Comparison of ENCODE assay signal across 9 cellular contexts in the genomic region with DNA sequence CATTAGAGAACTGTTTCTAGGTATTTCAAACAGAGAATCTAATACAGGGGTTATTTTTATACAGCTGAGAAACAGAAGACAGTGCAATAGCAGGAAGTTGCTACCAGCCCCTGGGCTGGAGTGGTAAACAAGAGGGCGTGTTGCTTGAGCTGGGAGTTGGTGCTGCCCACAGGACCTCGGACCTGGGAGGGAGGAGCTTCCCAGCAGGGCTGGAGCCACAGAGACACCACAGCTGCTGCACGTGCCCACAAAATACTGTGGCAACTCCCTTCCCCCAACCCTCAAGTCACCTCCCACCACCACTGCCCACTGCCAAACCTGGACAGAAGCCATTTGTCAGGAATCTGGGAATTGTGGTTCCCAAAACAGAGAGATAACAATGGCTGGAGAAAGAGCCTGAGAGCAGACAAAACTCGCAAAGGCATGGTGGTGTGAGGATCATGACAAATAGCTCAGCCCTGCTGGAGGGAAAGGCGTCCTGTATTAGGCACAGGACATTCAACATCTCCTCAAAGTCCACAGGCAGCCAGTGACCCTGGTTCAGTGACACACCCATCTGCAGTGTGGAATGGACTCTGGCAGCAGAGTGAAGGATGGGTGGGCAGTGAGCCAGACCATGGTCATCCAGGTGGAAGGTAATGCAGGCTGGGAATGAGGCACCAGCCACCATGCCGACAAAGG. TPM values are rescaled to one million over a fixed set of nuclear protein-coding genes. Genes with fewer than 3 reads are reported as not detected.
DNase-seq lines count a peak whose midpoint lies in the region; ATAC-seq and TF ChIP-seq lines count a peak whose summit lies in the region.
"Had no signal": no experiment of that assay in that cellular context is flagged by ENCODE, and none has a peak within 500 bp of the region (broad histone marks: within the 10 kb centered on the region; RNA-seq: fewer than 3 reads in every experiment).

No MANE protein-coding gene starts in this region.

- H3K27me3 ChIP-seq in GM23248 (replicated peaks; ENCODE audit: insufficient read depth) (no peaks in the 10 kb centered on the region), mesenchymal stem cell (ENCODE audit: control insufficient read depth in 1 of 2, insufficient read depth in 1 of 2, low read length in 2 of 2) (no peaks in the 10 kb centered on the region), brain microvascular endothelial cell (replicated peaks) (no peaks in the 10 kb centered on the region)

- H3K27ac ChIP-seq in GM23248 (no peak overlapping the region), mesenchymal stem cell (ENCODE audit: low read length, poor library complexity, severe bottlenecking) (no peak overlapping the region), brain microvascular endothelial cell (no peak overlapping the region)
- H3K27ac ChIP-seq: thoracic aorta had no signal

- H3K4me1 Mint-ChIP-seq in T-helper 1 cell treated with Interleukin-12 subunit alpha and Interleukin-12 subunit beta and Interleukin-4 antibody, amounts not matched to agents 30 μg/mL and 1 μg/mL, for 36 hours (ENCODE audit: low read depth) = peaks cover 43% of the 10 kb centered on the region

- no peak overlapping the region for H2BK120ac ChIP-seq in mesenchymal stem cell (ENCODE audit: low read depth, low read length)

- no peaks in the 10 kb centered on the region for H3K36me3 ChIP-seq in GM23248 (ENCODE audit: low read depth)
- H3K36me3 ChIP-seq in mesenchymal stem cell (ENCODE audit: control insufficient read depth in 1 of 2, insufficient read depth in 2 of 2, low read depth in 1 of 2, low read length in 2 of 2) = no peaks in the 10 kb centered on the region
- no peaks in the 10 kb centered on the region for H3K36me3 ChIP-seq in brain microvascular endothelial cell (replicated peaks)
- H3K36me3 ChIP-seq: thoracic aorta had no signal

- no peaks in the 10 kb centered on the region for H3F3A ChIP-seq in GM23248 (ENCODE audit: insufficient read depth)

- H2BK15ac ChIP-seq in mesenchymal stem cell (ENCODE audit: low read depth, poor library complexity, severe bottlenecking) = no peak overlapping the region

- ATAC-seq in HG03175 (IDR thresholded peaks at IDR 0.05; ENCODE audit: unreplicated experiment) = no peak

- CTCF ChIA-PET in GM10248 (lab: Yijun Ruan, JAX) = interaction anchor here (0.7 to 4.5 kb wide), 10 partner anchors 12 to 296 kb away, joined by 3 to 58 read pairs (median 10); a partner anchor contains a TSS

- no peak overlapping the region for H3K4ac ChIP-seq in mesenchymal stem cell (ENCODE audit: low read depth in 1 of 2, low read length in 2 of 2)

- H2AFZ ChIP-seq in GM23248 (no peak overlapping the region; the same call in 1 of the 2 replicates), mesenchymal stem cell (ENCODE audit: low read depth, low read length) (peak overlapping the region; percentile 10)

- H2AK5ac ChIP-seq in mesenchymal stem cell (ENCODE audit: low read length, severe bottlenecking) = no peak overlapping the region

- H3K23ac ChIP-seq in mesenchymal stem cell (ENCODE audit: low read length in 2 of 2) = peak overlapping the region in 1 of 2 experiments; percentile 3

- peak overlapping the region in 1 of 2 experiments; percentile 55 for H2BK12ac ChIP-seq in mesenchymal stem cell (ENCODE audit: low read length in 2 of 2)

- DNase-seq in COLO668 (lab: John Stamatoyannopoulos, UW; ENCODE audit: unreplicated experiment) = peak; percentile 67
- DNase-seq in GM23248 = peak; percentile 28
- peak; percentile 18 for DNase-seq in mesenchymal stem cell
- DNase-seq in NCI-H82 treated with DMSO at 0.1 percent for 48 hours (lab: John Stamatoyannopoulos, UW; ENCODE audit: unreplicated experiment) = no peak
- no peak for DNase-seq in GM10248 (ENCODE audit: extremely low spot score)
- DNase-seq in brain microvascular endothelial cell = no peak

- no peak overlapping the region for H3K4me3 Mint-ChIP-seq in T-helper 1 cell treated with Interleukin-12 subunit alpha and Interleukin-12 subunit beta and Interleukin-4 antibody, amounts not matched to agents 30 μg/mL and 1 μg/mL, for 36 hours

- POLR2A ChIA-PET in GM10248 (lab: Yijun Ruan, JAX) = no interaction called here

- WGBS in GM23248 (ENCODE audit: low coverage in 1 of 2, low lambda C conversion rate in 2 of 2, missing lambda C conversion rate in 2 of 2), 2 experiments = 57 to 66% methylated on average over 6 of the region's 6 CpGs
- WGBS in mesenchymal stem cell = 70% methylated on average over 6 of the region's 6 CpGs

- no peaks in the 10 kb centered on the region for H3K9me3 ChIP-seq in GM23248 (ENCODE audit: low read depth)
- no peaks in the 10 kb centered on the region for H3K9me3 ChIP-seq in mesenchymal stem cell (ENCODE audit: control insufficient read depth, low read length)
- H3K9me3 ChIP-seq: thoracic aorta had no signal

- no peak overlapping the region for H4K8ac ChIP-seq in mesenchymal stem cell (ENCODE audit: low read length)

- H3K36me3 Mint-ChIP-seq in T-helper 1 cell treated with Interleukin-12 subunit alpha and Interleukin-12 subunit beta and Interleukin-4 antibody, amounts not matched to agents 30 μg/mL and 1 μg/mL, for 36 hours (ENCODE audit: low read depth) = peaks cover 2% of the 10 kb centered on the region

- H3K79me1 ChIP-seq in mesenchymal stem cell (replicated peaks; ENCODE audit: low read length, poor library complexity, severe bottlenecking) = no peaks in the 10 kb centered on the region

- H3K9ac ChIP-seq in GM23248 = no peak overlapping the region
- no peak overlapping the region for H3K9ac ChIP-seq in mesenchymal stem cell (ENCODE audit: low read length)

- H3K4me3 ChIP-seq in GM23248 (no peak overlapping the region), mesenchymal stem cell (ENCODE audit: insufficient read depth in 1 of 2, low read depth in 1 of 2, low read length in 2 of 2) (no peak overlapping the region), brain microvascular endothelial cell (ENCODE audit: low read depth, low read length) (no peak overlapping the region)
- H3K4me3 ChIP-seq: thoracic aorta had no signal

- H3K9me3 Mint-ChIP-seq in T-helper 1 cell treated with Interleukin-12 subunit alpha and Interleukin-12 subunit beta and Interleukin-4 antibody, amounts not matched to agents 30 μg/mL and 1 μg/mL, for 36 hours = no peaks in the 10 kb centered on the region

- H3K4me2 ChIP-seq in GM23248 (ENCODE audit: unreplicated experiment) (no peak overlapping the region), mesenchymal stem cell (ENCODE audit: low read length, poor library complexity, severe bottlenecking) (no peak overlapping the region)

- no peaks in the 10 kb centered on the region for H4K20me1 ChIP-seq in GM23248 (ENCODE audit: insufficient read depth)

- H3K79me2 ChIP-seq in GM23248 (ENCODE audit: insufficient read depth) = 0 out of 2 replicates have a peak, but pooled peaks cover 4% of the 10 kb centered on the region

- no peaks in the 10 kb centered on the region for H3K27me3 Mint-ChIP-seq in T-helper 1 cell treated with Interleukin-12 subunit alpha and Interleukin-12 subunit beta and Interleukin-4 antibody, amounts not matched to agents 30 μg/mL and 1 μg/mL, for 36 hours (ENCODE audit: low read depth)

- H4K91ac ChIP-seq in mesenchymal stem cell (ENCODE audit: low read length) = no peak overlapping the region

- H3K27ac Mint-ChIP-seq in T-helper 1 cell treated with Interleukin-12 subunit alpha and Interleukin-12 subunit beta and Interleukin-4 antibody, amounts not matched to agents 30 μg/mL and 1 μg/mL, for 36 hours = peak overlapping the region; percentile 58

- H2BK5ac ChIP-seq in mesenchymal stem cell (ENCODE audit: low read depth, low read length, poor library complexity, severe bottlenecking) = no peak overlapping the region

- H3K9me2 ChIP-seq in GM23248 (ENCODE audit: insufficient read depth) = no peaks in the 10 kb centered on the region

- in situ Hi-C loops in GM23248 (cut with MboI) (no loop called here), brain microvascular endothelial cell (cut with HindIII; ENCODE audit: low pct_ligation_motif_present, low sequenced_read_pairs) (loop anchor here (25.0 kb wide), 1 partner anchor 205 kb away; no protein-coding TSS in a partner anchor)

- H3K4me1 ChIP-seq in GM23248 (ENCODE audit: insufficient read depth) = 0 out of 2 replicates have a peak, but pooled peaks cover 5% of the 10 kb centered on the region
- peaks cover 16% of the 10 kb centered on the region for H3K4me1 ChIP-seq in mesenchymal stem cell (ENCODE audit: control insufficient read depth, insufficient read depth, low read depth, low read length)

- peak overlapping the region in 1 of 2 experiments; percentile 23 for H3K14ac ChIP-seq in mesenchymal stem cell (ENCODE audit: low read length in 2 of 2)

- TF ChIP-seq CTCF in GM10248 (IDR thresholded peaks at IDR 0.05; ENCODE audit: control extremely low read depth, extremely low read depth, low read depth, missing control alignments) = no peak
- no peak for TF ChIP-seq CTCF in brain microvascular endothelial cell (IDR thresholded peaks at IDR 0.05; ENCODE audit: low read depth, low read length, missing control alignments)

- peak overlapping the region in 1 of 2 experiments; percentile 43 for H3K18ac ChIP-seq in mesenchymal stem cell (ENCODE audit: low read depth in 1 of 2, low read length in 2 of 2)

RNA-seq across cellular contexts. Expression of a gene that starts 57.2 kb away (rescaled TPM):
- total RNA-seq in GM23248 (2014; rRNA removed; shearing (Covaris generic)) = 4.6 and 7.6 TPM in 2 replicates
- 2.4 and 4.1 TPM in 2 replicates for polyA plus RNA-seq in GM23248 (2016; fragmentation: Nextera tagmentation; extraction: Ambion mirVana)
- polyA plus RNA-seq in mesenchymal stem cell (2013, experiment 1 of 2) = 5.8 TPM
- polyA plus RNA-seq in mesenchymal stem cell (2013, experiment 2 of 2) = 6.8 TPM

Comparison
In these comparisons a context has a peak if more than half of its experiments do, and no peak if none do; other contexts are left out.
1. DNase-seq: peak in COLO668 (single experiment), GM23248 (single experiment) and mesenchymal stem cell (single experiment); none in NCI-H82 treated with DMSO at 0.1 percent for 48 hours (single experiment), GM10248 (single experiment) and brain microvascular endothelial cell (single experiment).